13 cellular contexts compared by ENCODE assay signal in genomic region chr15:62455441-62455921, GRCh38.
DNase-seq lines count a peak whose midpoint lies in the region; ATAC-seq and TF ChIP-seq lines count a peak whose summit lies in the region.
"Had no signal": no experiment of that assay in that cellular context is flagged by ENCODE, and none has a peak within 500 bp of the region (broad histone marks: within the 10 kb centered on the region; RNA-seq: fewer than 3 reads in every experiment).

No MANE protein-coding gene starts in this region.

- dilution Hi-C loops in IMR-90 (cut with HindIII; ENCODE audit: low sequenced_read_pairs, unreplicated experiment): no loop called here

- TF ChIP-seq RAD21 in IMR-90 (IDR thresholded peaks at IDR 0.05; ENCODE audit: low read length): no peak

- peak overlapping the region; percentile 83 for H2BK120ac ChIP-seq in IMR-90 (ENCODE audit: low read depth, low read length)

- H3K9me3 ChIP-seq in IMR-90 (ENCODE audit: control insufficient read depth, insufficient read depth, low read length): no peaks in the 10 kb centered on the region
- no peaks in the 10 kb centered on the region for H3K9me3 ChIP-seq in thyroid gland
- H3K9me3 ChIP-seq: gastroesophageal sphincter had no signal

- DNase-seq in IMR-90: peak; percentile 50
- peak; percentile 13 for DNase-seq in T1000 (lab: John Stamatoyannopoulos, UW)
- DNase-seq in left cardiac atrium: peak; percentile 65
- DNase-seq in thyroid gland: peak; percentile 15 to 36
- DNase-seq in superior temporal gyrus (ENCODE audit: extremely low spot score): no peak
- no peak for DNase-seq in occipital lobe (lab: John Stamatoyannopoulos, UW)
- DNase-seq: activated CD4-positive, alpha-beta T cell treated with anti-CD3 and anti-CD28 coated beads, Interleukin-2, amount 50 U/mL, for 48 hours; islet precursor cell; NCI-H1048 had no signal

- CTCF ChIA-PET in IMR-90 (lab: Yijun Ruan, JAX): interaction anchor here (1.1 kb wide), 1 partner anchor 287 kb away, joined by 3 read pairs; no protein-coding TSS in a partner anchor

- peak overlapping the region; percentile 60; the same call in 1 of the 2 replicates for H3K4me2 ChIP-seq in IMR-90 (ENCODE audit: low read depth, low read length)

- H2BK20ac ChIP-seq in IMR-90 (ENCODE audit: low read depth, low read length): peak overlapping the region; percentile 86; the same call in 1 of the 2 replicates

- POLR2A ChIA-PET in IMR-90 (lab: Charles Lee; ENCODE audit: unreplicated experiment): no interaction called here

- peak overlapping the region; percentile 54 for H2AK5ac ChIP-seq in IMR-90 (ENCODE audit: low read depth, low read length)

- no peak overlapping the region for H2AK9ac ChIP-seq in IMR-90 (replicated peaks; ENCODE audit: low read depth, low read length, poor library complexity)

- H3K14ac ChIP-seq in IMR-90 (replicated peaks; ENCODE audit: low read depth, low read length): peak overlapping the region; percentile 36

- peaks cover 32% of the 10 kb centered on the region for H3K9me1 ChIP-seq in IMR-90 (ENCODE audit: insufficient read depth, low read length)

- no peak overlapping the region for H3K4me3 ChIP-seq in IMR-90 (ENCODE audit: insufficient read depth, low read depth, low read length)
- H3K4me3 ChIP-seq in thyroid gland (replicated peaks in 1 of 3): no peak overlapping the region
- H3K4me3 ChIP-seq: gastroesophageal sphincter had no signal

- peak overlapping the region; percentile 17 for H2BK5ac ChIP-seq in IMR-90 (ENCODE audit: low read depth, low read length, poor library complexity, severe bottlenecking)

- H3K4me1 ChIP-seq in IMR-90 (ENCODE audit: control insufficient read depth, insufficient read depth, low read length) (peaks cover 40% of the 10 kb centered on the region), thyroid gland (peaks cover 23 to 32% of the 10 kb centered on the region in 2 donors)

- H4K91ac ChIP-seq in IMR-90 (ENCODE audit: insufficient read depth, low read depth, low read length): peak overlapping the region; percentile 22

- H3K27ac ChIP-seq in IMR-90 (ENCODE audit: insufficient read depth, low read length) (peak overlapping the region; percentile 29; the same call in 1 of the 2 replicates), thyroid gland (no peak overlapping the region)
- H3K27ac ChIP-seq: RWPE1 had no signal

- intact Hi-C loops in IMR-90 (cut with micrococcal nuclease): no loop called here
- intact Hi-C loops in left cardiac atrium (cut with DNase I): loop anchor here in 1 of 2 donors (5.0 kb wide), 1 partner anchor 63 kb away; the partner anchor contains the start of gene TLN2
- intact Hi-C loops in thyroid gland (cut with DNase I): no loop called here

- no peaks in the 10 kb centered on the region for H3K27me3 ChIP-seq in IMR-90 (ENCODE audit: control insufficient read depth, insufficient read depth, low read length)
- no peaks in the 10 kb centered on the region for H3K27me3 ChIP-seq in thyroid gland
- H3K27me3 ChIP-seq: gastroesophageal sphincter had no signal

- no peak overlapping the region for H3K56ac ChIP-seq in IMR-90 (ENCODE audit: extremely low read depth, insufficient read depth, low read length)

- peaks cover 0 to 59% of the 10 kb centered on the region in 2 experiments; a peak in 2 of 4 replicates for H3K79me1 ChIP-seq in IMR-90 (ENCODE audit: low read depth in 1 of 2, low read length in 2 of 2)

- 0 out of 2 replicates have a peak overlapping the region, but pooled peaks have one; percentile 12 for H3K23ac ChIP-seq in IMR-90 (ENCODE audit: low read depth, low read length)

- no peak overlapping the region for H2AFZ ChIP-seq in IMR-90 (replicated peaks; ENCODE audit: low read length, poor library complexity)

- no peak overlapping the region for H4K5ac ChIP-seq in IMR-90 (ENCODE audit: low read depth, low read length)

- 0 out of 2 replicates have a peak, but pooled peaks have one; percentile 10 for ATAC-seq in IMR-90 (ENCODE audit: low read depth)
- peak; percentile 88 to 89 for ATAC-seq in left cardiac atrium
- no peak for ATAC-seq in HG02981 (IDR thresholded peaks at IDR 0.05; ENCODE audit: unreplicated experiment)
- ATAC-seq: activated T-helper 17 cell treated with anti-CD3 and anti-CD28 coated beads, Interleukin-2, amount 50 U/mL, for 72 hours; gastroesophageal sphincter had no signal

- in situ Hi-C loops in IMR-90 (cut with MboI; ENCODE audit: low sequenced_read_pairs): no loop called here

- peak overlapping the region; percentile 39; the same call in 2 of the 3 replicates for H2BK15ac ChIP-seq in IMR-90 (ENCODE audit: low read depth, low read length)

- no peaks in the 10 kb centered on the region for H4K20me1 ChIP-seq in IMR-90 (ENCODE audit: insufficient read depth, low read length)

- H3K36me3 ChIP-seq in IMR-90 (ENCODE audit: control insufficient read depth, insufficient read depth, low read length) (no peaks in the 10 kb centered on the region), thyroid gland (no peaks in the 10 kb centered on the region)
- H3K36me3 ChIP-seq: gastroesophageal sphincter had no signal

- 35% methylated on average over 4 of the region's 12 CpGs; no CpG with 5 or more reads in 1 of the 2 experiments for WGBS in IMR-90 (ENCODE audit: extremely low coverage in 2 of 2, insufficient read length in 1 of 2), 2 experiments
- WGBS in thyroid gland, 2 donors: 57 to 60% methylated on average over 11 to 12 of the region's 12 CpGs

- no TSS peak for BruUV-seq in IMR-90 (replicated peaks; lab: Mats Ljungman, UMichigan)

- peak overlapping the region; percentile 84 for H3K4ac ChIP-seq in IMR-90 (ENCODE audit: low read depth, low read length)

- no peak overlapping the region for H3K9ac ChIP-seq in IMR-90 (ENCODE audit: low read depth, low read length)

- TF ChIP-seq CTCF in IMR-90 (conservative IDR thresholded peaks at IDR 0.05; ENCODE audit: low read depth, low read length) (no peak), thyroid gland (IDR thresholded peaks at IDR 0.05) (no peak)

- H4K8ac ChIP-seq in IMR-90 (ENCODE audit: low read depth in 2 of 2, low read length in 2 of 2): peak overlapping the region; percentile 41 to 80; a peak in 3 of 4 replicates

- TF ChIP-seq POLR2A in IMR-90 (IDR thresholded peaks at IDR 0.05; ENCODE audit: low read depth, low read length): no peak
- no peak for TF ChIP-seq POLR2A in thyroid gland (IDR thresholded peaks at IDR 0.05)

- H3K18ac ChIP-seq in IMR-90 (ENCODE audit: low read depth, low read length): peak overlapping the region; percentile 73; the same call in 1 of the 2 replicates

TF ChIP-seq in IMR-90, 13 proteins besides CTCF, POLR2A, EP300 and RAD21:
- TF ChIP-seq MAFK (IDR thresholded peaks at IDR 0.05; ENCODE audit: low read depth, low read length): no peak
- TF ChIP-seq CHD1 (IDR thresholded peaks at IDR 0.05; ENCODE audit: low read depth, low read length): no peak
- TF ChIP-seq BHLHE40 (IDR thresholded peaks at IDR 0.05; ENCODE audit: low read depth, low read length): peak; percentile 44; the same call in 1 of the 2 replicates
- TF ChIP-seq CEBPB (IDR thresholded peaks at IDR 0.05; ENCODE audit: low read depth, low read length): no peak
TF ChIP-seq in IMR-90: peak in this region for 1.

Comparison
In these comparisons a context has a peak if more than half of its experiments do, and no peak if none do; other contexts are left out.
1. DNase-seq: peak in IMR-90 (single experiment), T1000 (single experiment), left cardiac atrium (single experiment) and thyroid gland (2 of 2); none in superior temporal gyrus (single experiment) and occipital lobe (single experiment).